ENCODE assay signal across 8 cellular contexts in the genomic region with DNA sequence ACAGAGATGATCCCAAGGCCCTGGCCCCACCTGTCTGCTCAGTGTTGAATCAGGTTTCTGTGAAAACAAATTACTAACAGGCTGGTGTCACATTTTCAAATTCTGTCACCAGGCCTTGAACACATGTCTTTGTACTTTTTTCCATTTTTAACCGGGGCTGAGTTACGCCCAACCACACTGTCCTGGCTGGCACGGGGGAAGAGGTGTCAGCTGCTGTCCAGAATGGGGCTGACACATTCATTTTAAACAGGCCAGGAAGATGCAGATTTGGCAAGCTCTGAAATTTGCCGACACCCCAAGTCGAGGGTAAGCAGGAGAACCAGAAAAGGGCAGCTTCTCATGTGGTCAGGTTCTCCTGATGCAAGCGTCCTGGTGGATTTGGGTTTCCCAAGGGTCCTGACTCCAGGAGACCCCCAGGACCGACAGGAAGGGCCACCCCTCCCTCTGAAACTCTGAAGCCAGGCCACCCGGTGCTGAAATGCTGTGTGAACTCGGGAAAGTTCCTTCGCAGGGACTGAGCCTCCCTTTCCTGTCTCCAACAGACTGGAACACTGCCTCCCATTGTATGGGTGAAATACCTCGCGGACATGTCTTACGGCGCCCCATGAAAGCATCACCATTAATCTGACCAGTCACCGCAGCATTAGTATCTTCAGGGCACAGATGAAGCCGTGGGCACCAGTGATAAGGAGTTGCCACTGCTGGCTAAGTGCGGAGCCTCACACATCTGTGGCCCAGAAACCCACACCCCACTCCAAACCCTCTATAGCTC.
A peak's percentile ranks its signal among the peaks of the same experiment; 100 is the strongest.
DNase-seq lines count a peak whose midpoint lies in the region; ATAC-seq, FAIRE-seq and TF ChIP-seq lines count a peak whose summit lies in the region.
"Not testable (repeated sequence)": the region's sequence is repeated elsewhere in the genome, so short reads cannot be mapped to it uniquely, and the experiment has no call there.

No MANE protein-coding gene starts in this region.

- peak overlapping the region; percentile 87 for H3K4me3 Mint-ChIP-seq in activated CD8-positive, alpha-beta T cell treated with anti-CD3 and anti-CD28 coated beads, Interleukin-2, amount 10 ng/mL, durations not matched to agents 7 days and 5 days

- peak overlapping the region in 1 of 2 experiments; percentile 41; a peak in 1 of 4 replicates for H3K9ac ChIP-seq in K562 (ENCODE audit: insufficient read depth in 1 of 2, low read depth in 2 of 2, low read length in 2 of 2)

- not testable (repeated sequence) for BruUV-seq in K562 (replicated peaks; lab: Mats Ljungman, UMichigan)

- not testable (repeated sequence) for TF ChIP-seq EP300 in K562 (IDR thresholded peaks at IDR 0.05; ENCODE audit: low read length)

- peaks cover 47% of the 10 kb centered on the region for H4K20me1 ChIP-seq in K562 (replicated peaks; ENCODE audit: control insufficient read depth, insufficient read depth, low read length)

- 76% methylated on average over 17 of the region's 17 CpGs for WGBS in K562 (ENCODE audit: insufficient coverage, low coverage, missing lambda C conversion rate)

- H3K4me3 ChIP-seq in K562, cardiac muscle cell, skin epidermis: not testable (repeated sequence)

- in situ Hi-C loops in G401 (cut with HindIII; ENCODE audit: low sequenced_read_pairs); K562 (cut with MboI): not testable (repeated sequence)

- peak overlapping the region; percentile 96 for H3K27ac Mint-ChIP-seq in activated CD8-positive, alpha-beta T cell treated with anti-CD3 and anti-CD28 coated beads, Interleukin-2, amount 10 ng/mL, durations not matched to agents 7 days and 5 days

- H3K4me1 ChIP-seq in K562 (replicated peaks in 1 of 2; ENCODE audit: control insufficient read depth in 2 of 2, insufficient read depth in 2 of 2, low read length in 2 of 2) (peaks cover 7 to 55% of the 10 kb centered on the region in 2 experiments), cardiac muscle cell (ENCODE audit: low read depth) (peaks cover 12% of the 10 kb centered on the region)

- peaks cover 74% of the 10 kb centered on the region for H3K4me1 Mint-ChIP-seq in activated CD8-positive, alpha-beta T cell treated with anti-CD3 and anti-CD28 coated beads, Interleukin-2, amount 10 ng/mL, durations not matched to agents 7 days and 5 days (ENCODE audit: low read depth)

- not testable (repeated sequence) for H3K27me3 ChIP-seq in K562 (ENCODE audit: control insufficient read depth in 2 of 2, insufficient read depth in 2 of 2, low read length in 2 of 2); cardiac muscle cell

- not testable (repeated sequence) for H2AFZ ChIP-seq in K562 (ENCODE audit: low read depth, low read length)

- POLR2A ChIA-PET in RWPE1 (lab: Yijun Ruan, JAX; ENCODE audit: low non-redundant PET); activated CD8-positive, alpha-beta T cell treated with anti-CD3 and anti-CD28 coated beads, Interleukin-2, amount 10 ng/mL, durations not matched to agents 7 days and 5 days (lab: Charles Lee); K562 (lab: Yijun Ruan, JAX): not testable (repeated sequence)

- H3K9me3 ChIP-seq in K562 (replicated peaks; ENCODE audit: control insufficient read depth, insufficient read depth, low read depth, low read length); cardiac muscle cell (ENCODE audit: low read depth): not testable (repeated sequence)

- H3K9me3 Mint-ChIP-seq in activated CD8-positive, alpha-beta T cell treated with anti-CD3 and anti-CD28 coated beads, Interleukin-2, amount 10 ng/mL, durations not matched to agents 7 days and 5 days (ENCODE audit: insufficient read depth) = not testable (repeated sequence)

- FAIRE-seq in K562 (lab: Jason Lieb, UNC) = not testable (repeated sequence)

- peak overlapping the region; percentile 81 for H3K27ac ChIP-seq in RWPE1
- H3K27ac ChIP-seq in K562 (ENCODE audit: extremely low read depth, low read depth, low read length) = not testable (repeated sequence)
- peak overlapping the region; percentile 38 for H3K27ac ChIP-seq in cardiac muscle cell
- H3K27ac ChIP-seq in skin epidermis = peak overlapping the region in 11 of 21 experiments; percentile 15 to 76 (median 58)

- H3K4me2 ChIP-seq in K562 (ENCODE audit: insufficient read depth, low read length) = not testable (repeated sequence)

- not testable (repeated sequence) for ATAC-seq in activated CD8-positive, alpha-beta T cell treated with anti-CD3 and anti-CD28 coated beads, Interleukin-2, amount 10 ng/mL, durations not matched to agents 7 days and 5 days; K562

- H3K79me2 ChIP-seq in K562 (ENCODE audit: control insufficient read depth, insufficient read depth, low read length) = peaks cover 90% of the 10 kb centered on the region

- intact Hi-C loops in K562 (cut with micrococcal nuclease) = not testable (repeated sequence)

- DNase-seq in G401 (ENCODE audit: low spot score) = peak; percentile 61
- DNase-seq in RWPE1 (ENCODE audit: low spot score); K562 (ENCODE audit: extremely low read depth in 1 of 4, low spot score in 3 of 4): not testable (repeated sequence)
- peak; percentile 28 for DNase-seq in activated CD8-positive, alpha-beta T cell treated with anti-CD3 and anti-CD28 coated beads, Interleukin-2, amount 10 ng/mL, durations not matched to agents 7 days and 5 days
- DNase-seq in cardiac muscle cell (ENCODE audit: low read depth in 1 of 2, low spot score in 1 of 2) = peak in 1 of 2 donors; percentile 24
- peak; percentile 86 for DNase-seq in myocyte (ENCODE audit: low read depth)
- DNase-seq in ureter (ENCODE audit: low spot score) = peak; percentile 43

- H3K27me3 Mint-ChIP-seq in activated CD8-positive, alpha-beta T cell treated with anti-CD3 and anti-CD28 coated beads, Interleukin-2, amount 10 ng/mL, durations not matched to agents 7 days and 5 days (ENCODE audit: low read depth) = not testable (repeated sequence)

- not testable (repeated sequence) for TF ChIP-seq CTCF in RWPE1 (conservative IDR thresholded peaks at IDR 0.05; ENCODE audit: low read depth); K562 (IDR thresholded peaks at IDR 0.05 in 2 of 3, conservative IDR thresholded peaks at IDR 0.05 in 1 of 3; ENCODE audit: insufficient read depth in 2 of 3, low read depth in 1 of 3, low read length in 3 of 3); cardiac muscle cell (IDR thresholded peaks at IDR 0.05; ENCODE audit: low read depth, low read length)

- TF ChIP-seq POLR2A in K562 (conservative IDR thresholded peaks at IDR 0.05) = not testable (repeated sequence)

- CTCF ChIA-PET in RWPE1 (lab: Yijun Ruan, JAX); activated CD8-positive, alpha-beta T cell treated with anti-CD3 and anti-CD28 coated beads, Interleukin-2, amount 10 ng/mL, durations not matched to agents 7 days and 5 days (lab: Charles Lee); K562 (lab: Yijun Ruan, JAX; ENCODE audit: low intra/inter-chr PET ratio): not testable (repeated sequence)

- peaks cover 60% of the 10 kb centered on the region for H3K36me3 Mint-ChIP-seq in activated CD8-positive, alpha-beta T cell treated with anti-CD3 and anti-CD28 coated beads, Interleukin-2, amount 10 ng/mL, durations not matched to agents 7 days and 5 days (ENCODE audit: low read depth)

- TF ChIP-seq RAD21 in K562 (CRISPR knock-in tag; conservative IDR thresholded peaks at IDR 0.05 in 1 of 2, IDR thresholded peaks at IDR 0.05 in 1 of 2) = not testable (repeated sequence)

- peaks cover 60% of the 10 kb centered on the region; the same call in 1 of the 3 replicates for H3K36me3 ChIP-seq in K562 (ENCODE audit: control insufficient read depth, insufficient read depth, low read length)
- not testable (repeated sequence) for H3K36me3 ChIP-seq in cardiac muscle cell

- H3K9me1 ChIP-seq in K562 (ENCODE audit: control insufficient read depth, insufficient read depth, low read length) = not testable (repeated sequence)

TF ChIP-seq in K562, 482 proteins besides CTCF, POLR2A, EP300 and RAD21:
- TF ChIP-seq CBFA2T3 (IDR thresholded peaks at IDR 0.05) = peak; percentile 38
- TF ChIP-seq, protein P1, sequence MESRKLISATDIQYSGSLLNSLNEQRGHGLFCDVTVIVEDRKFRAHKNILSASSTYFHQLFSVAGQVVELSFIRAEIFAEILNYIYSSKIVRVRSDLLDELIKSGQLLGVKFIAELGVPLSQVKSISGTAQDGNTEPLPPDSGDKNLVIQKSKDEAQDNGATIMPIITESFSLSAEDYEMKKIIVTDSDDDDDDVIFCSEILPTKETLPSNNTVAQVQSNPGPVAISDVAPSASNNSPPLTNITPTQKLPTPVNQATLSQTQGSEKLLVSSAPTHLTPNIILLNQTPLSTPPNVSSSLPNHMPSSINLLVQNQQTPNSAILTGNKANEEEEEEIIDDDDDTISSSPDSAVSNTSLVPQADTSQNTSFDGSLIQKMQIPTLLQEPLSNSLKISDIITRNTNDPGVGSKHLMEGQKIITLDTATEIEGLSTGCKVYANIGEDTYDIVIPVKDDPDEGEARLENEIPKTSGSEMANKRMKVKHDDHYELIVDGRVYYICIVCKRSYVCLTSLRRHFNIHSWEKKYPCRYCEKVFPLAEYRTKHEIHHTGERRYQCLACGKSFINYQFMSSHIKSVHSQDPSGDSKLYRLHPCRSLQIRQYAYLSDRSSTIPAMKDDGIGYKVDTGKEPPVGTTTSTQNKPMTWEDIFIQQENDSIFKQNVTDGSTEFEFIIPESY (CRISPR knock-in tag; IDR thresholded peaks at IDR 0.05) = peak; percentile 86
TF ChIP-seq in K562: peak in this region for 2; not testable (repeated sequence) for 480.
